12 cellular contexts compared by ENCODE assay signal in genomic region chr2:28437142-28437835, GRCh38. TPM values are rescaled to one million over a fixed set of nuclear protein-coding genes. Genes with fewer than 3 reads are reported as not detected.
DNase-seq lines count a peak whose midpoint lies in the region; ATAC-seq and TF ChIP-seq lines count a peak whose summit lies in the region.
"Had no signal": no experiment of that assay in that cellular context is flagged by ENCODE, and none has a peak within 500 bp of the region (broad histone marks: within the 10 kb centered on the region; RNA-seq: fewer than 3 reads in every experiment).

No MANE protein-coding gene starts in this region.

- no peaks in the 10 kb centered on the region for H3K9me3 ChIP-seq in prostate gland

- no peak for TF ChIP-seq CTCF in fibroblast of villous mesenchyme (IDR thresholded peaks at IDR 0.05; ENCODE audit: insufficient read depth, low read depth, low read length)
- TF ChIP-seq CTCF in prostate gland (IDR thresholded peaks at IDR 0.05), result no peak

- peak; percentile 86 for DNase-seq in COLO668 (lab: John Stamatoyannopoulos, UW; ENCODE audit: unreplicated experiment)
- peak; percentile 41 for DNase-seq in NCI-H69 (lab: John Stamatoyannopoulos, UW)
- peak; percentile 61 for DNase-seq in fibroblast of villous mesenchyme (ENCODE audit: low read depth)
- peak; percentile 76 for DNase-seq in prostate gland (ENCODE audit: low spot score)
- no peak for DNase-seq in SK-N-DZ (ENCODE audit: low spot score)
- DNase-seq in activated CD4-positive, CD25-positive, alpha-beta regulatory T cell treated with anti-CD3 and anti-CD28 coated beads, Interleukin-2, amount 50 U/mL, for 72 hours, result no peak

- TF ChIP-seq POLR2A in prostate gland (IDR thresholded peaks at IDR 0.05), result no peak

- H3K4me1 ChIP-seq in prostate gland (replicated peaks), result no peaks in the 10 kb centered on the region

- intact Hi-C loops in prostate gland (cut with DNase I), result no loop called here

- no peak for ATAC-seq in HG03521 (IDR thresholded peaks at IDR 0.05; ENCODE audit: unreplicated experiment)
- ATAC-seq in activated CD4-positive, CD25-positive, alpha-beta regulatory T cell treated with anti-CD3 and anti-CD28 coated beads, Interleukin-2, amount 50 U/mL, for 24 hours, result no peak
- ATAC-seq: HCT116; natural killer cell treated with Interleukin-12 subunit alpha and Interleukin-12 subunit beta and Interleukin-15 and Interleukin-18, amount 100 ng/mL, for 72 hours; WTC11 had no signal

- no peaks in the 10 kb centered on the region for H3K27me3 ChIP-seq in prostate gland (replicated peaks; ENCODE audit: insufficient read depth)

- H3K36me3 ChIP-seq in prostate gland, result no peaks in the 10 kb centered on the region

- H3K27ac ChIP-seq in prostate gland, result peak overlapping the region; percentile 56 to 71
- H3K27ac ChIP-seq: KMS-11 had no signal

- 35% methylated on average over 18 of the region's 19 CpGs for WGBS in prostate gland

- H3K4me3 ChIP-seq in fibroblast of villous mesenchyme (ENCODE audit: low read depth, low read length) (no peak overlapping the region), prostate gland (no peak overlapping the region)

RNA-seq across cellular contexts. Expression of gene FOSL2, which starts 44.6 kb away (rescaled TPM):
- 42.5 and 81.6 TPM in 2 replicates for total RNA-seq in fibroblast of villous mesenchyme
- total RNA-seq in prostate gland, result 10 to 100 TPM; 57.4 to 94.2 TPM
- polyA plus RNA-seq in SK-N-DZ (2014; cell fraction: cytosol; rRNA removed), result 0.57 and 0.89 TPM in 2 replicates
- 0.38 and 1.3 TPM in 2 replicates for polyA plus RNA-seq in SK-N-DZ (2014; cell fraction: nucleus; rRNA removed)

RNA-seq across cellular contexts. Expression of gene PLB1, which starts 58.6 kb away (rescaled TPM):
- total RNA-seq in fibroblast of villous mesenchyme (0.32 and 3.0 TPM in 2 replicates), prostate gland (1 to 10 TPM; 7.4 to 9.6 TPM)
- 0.03 and 0.38 TPM in 2 replicates for polyA plus RNA-seq in SK-N-DZ (2014; cell fraction: cytosol; rRNA removed)
- polyA plus RNA-seq in SK-N-DZ (2014; cell fraction: nucleus; rRNA removed), result 0.28 and 0.54 TPM in 2 replicates

Comparison
In these comparisons a context has a peak if more than half of its experiments do, and no peak if none do; other contexts are left out.
1. DNase-seq: peak in COLO668 (single experiment), NCI-H69 (single experiment), fibroblast of villous mesenchyme (single experiment) and prostate gland (single experiment); none in SK-N-DZ (single experiment) and activated CD4-positive, CD25-positive, alpha-beta regulatory T cell treated with anti-CD3 and anti-CD28 coated beads, Interleukin-2, amount 50 U/mL, for 72 hours (single experiment).